Comparison of ENCODE assay signal across 9 cellular contexts in genomic region chr6:105431226-105431625, GRCh38. TPM values are rescaled to one million over a fixed set of nuclear protein-coding genes. Genes with fewer than 3 reads are reported as not detected.
DNase-seq lines count a peak whose midpoint lies in the region; ATAC-seq lines count a peak whose summit lies in the region.
"Had no signal": no experiment of that assay in that cellular context is flagged by ENCODE, and none has a peak within 500 bp of the region (broad histone marks: within the 10 kb centered on the region; RNA-seq: fewer than 3 reads in every experiment).

No MANE protein-coding gene starts in this region.

- no peaks in the 10 kb centered on the region for H3K9me3 ChIP-seq in SK-N-MC (ENCODE audit: low read depth, low read length)
- no peaks in the 10 kb centered on the region for H3K9me3 ChIP-seq in skeletal muscle satellite cell (replicated peaks; ENCODE audit: low read length)

- peaks cover 42% of the 10 kb centered on the region for H3K4me1 ChIP-seq in skeletal muscle satellite cell (ENCODE audit: control insufficient read depth, insufficient read depth, low read length)

- DNase-seq in NCI-H82 (lab: John Stamatoyannopoulos, UW) (peak; percentile 56), NCI-H82 treated with DMSO at 0.1 percent for 48 hours (lab: John Stamatoyannopoulos, UW; ENCODE audit: unreplicated experiment) (no peak), SK-N-MC (ENCODE audit: low read depth, low spot score) (peak; percentile 51), fibroblast of peridontal ligament (ENCODE audit: extremely low read depth) (peak; percentile 84)
- peak; percentile 52 for DNase-seq in Jurkat, Clone E6-1 (ENCODE audit: low read depth, low spot score)
- DNase-seq in activated CD4-positive, alpha-beta T cell treated with anti-CD3 and anti-CD28 coated beads, Interleukin-2, amount 50 U/mL, for 48 hours = no peak

- H3K4me2 ChIP-seq in skeletal muscle satellite cell (ENCODE audit: low read length) = no peak overlapping the region

- no peak overlapping the region for H3K4me3 ChIP-seq in Jurkat, Clone E6-1 (ENCODE audit: low read length)
- no peak overlapping the region for H3K4me3 ChIP-seq in SK-N-MC
- no peak overlapping the region for H3K4me3 ChIP-seq in skeletal muscle satellite cell (ENCODE audit: low read length)

- no peak for ATAC-seq in GM21423 (IDR thresholded peaks at IDR 0.05; ENCODE audit: unreplicated experiment)
- ATAC-seq: activated T-cell treated with anti-CD3 and anti-CD28 coated beads, Interleukin-2, amount 50 U/mL, for 72 hours had no signal

- H3K36me3 ChIP-seq in SK-N-MC (ENCODE audit: insufficient read depth, low read length) (no peaks in the 10 kb centered on the region), skeletal muscle satellite cell (ENCODE audit: insufficient read depth, low read length) (no peaks in the 10 kb centered on the region)

- H3K27ac ChIP-seq in SK-N-MC = no peak overlapping the region

- no peaks in the 10 kb centered on the region for H3K27me3 ChIP-seq in skeletal muscle satellite cell (ENCODE audit: control insufficient read depth, insufficient read depth, low read length)

- H3K9ac ChIP-seq in SK-N-MC (ENCODE audit: insufficient read length) = no peak overlapping the region
- H3K9ac ChIP-seq in skeletal muscle satellite cell (ENCODE audit: low read depth, low read length) = peak overlapping the region; percentile 45

RNA-seq across cellular contexts. Expression of gene PREP, which starts 28.3 kb away (rescaled TPM):
- polyA plus RNA-seq in Jurkat, Clone E6-1 (2012; ENCODE audit: insufficient read depth, insufficient read length) = 58.4 TPM
- 19.2 and 19.3 TPM in 2 replicates for total RNA-seq in skeletal muscle satellite cell (2012; rRNA removed)

Comparison
In these comparisons a context has a peak if more than half of its experiments do, and no peak if none do; other contexts are left out.
1. DNase-seq: peak in NCI-H82 (single experiment), Jurkat, Clone E6-1 (single experiment), SK-N-MC (single experiment) and fibroblast of peridontal ligament (single experiment); none in NCI-H82 treated with DMSO at 0.1 percent for 48 hours (single experiment) and activated CD4-positive, alpha-beta T cell treated with anti-CD3 and anti-CD28 coated beads, Interleukin-2, amount 50 U/mL, for 48 hours (0 of 2).